ENCODE assay signal across 9 cellular contexts in the genomic region with DNA sequence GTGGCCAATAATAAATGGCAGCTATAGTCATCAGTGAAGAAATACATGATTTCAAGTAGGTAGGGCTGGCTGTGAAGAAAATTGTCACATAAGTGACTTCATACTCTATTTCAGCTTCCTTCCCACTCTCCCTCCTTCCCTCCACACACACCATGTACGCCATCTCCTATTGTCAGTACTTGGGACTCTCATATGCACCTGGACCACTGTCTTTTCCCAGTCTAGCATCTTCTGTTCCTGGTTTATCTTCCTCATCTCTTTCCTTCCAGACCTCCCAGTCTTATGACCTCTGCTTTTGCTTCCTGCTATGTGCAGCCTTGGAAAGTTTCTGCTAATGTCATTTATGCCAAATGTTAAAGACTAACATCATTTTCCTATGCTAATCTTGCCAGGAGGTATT. TPM values are rescaled to one million over a fixed set of nuclear protein-coding genes. Genes with fewer than 3 reads are reported as not detected.
"Had no signal": no experiment of that assay in that cellular context is flagged by ENCODE, and none has a peak within 500 bp of the region (broad histone marks: within the 10 kb centered on the region; RNA-seq: fewer than 3 reads in every experiment).

No MANE protein-coding gene starts in this region.

- FAIRE-seq: G401.6, GM12878, GM12891, GM12892, GM18507, GM19239 had no signal

- DNase-seq: GDM1, GF-D8 had no signal

- ATAC-seq: GM12878 had no signal

- H3K4me3 ChIP-seq: GM12878 had no signal

RNA-seq across cellular contexts. Expression of a gene that starts 35.0 kb away (rescaled TPM):
- total RNA-seq: G401, GM12878 had no signal
- polyA plus RNA-seq: GM12878 had no signal
